ENCODE assay signal across 8 cellular contexts in the genomic region with DNA sequence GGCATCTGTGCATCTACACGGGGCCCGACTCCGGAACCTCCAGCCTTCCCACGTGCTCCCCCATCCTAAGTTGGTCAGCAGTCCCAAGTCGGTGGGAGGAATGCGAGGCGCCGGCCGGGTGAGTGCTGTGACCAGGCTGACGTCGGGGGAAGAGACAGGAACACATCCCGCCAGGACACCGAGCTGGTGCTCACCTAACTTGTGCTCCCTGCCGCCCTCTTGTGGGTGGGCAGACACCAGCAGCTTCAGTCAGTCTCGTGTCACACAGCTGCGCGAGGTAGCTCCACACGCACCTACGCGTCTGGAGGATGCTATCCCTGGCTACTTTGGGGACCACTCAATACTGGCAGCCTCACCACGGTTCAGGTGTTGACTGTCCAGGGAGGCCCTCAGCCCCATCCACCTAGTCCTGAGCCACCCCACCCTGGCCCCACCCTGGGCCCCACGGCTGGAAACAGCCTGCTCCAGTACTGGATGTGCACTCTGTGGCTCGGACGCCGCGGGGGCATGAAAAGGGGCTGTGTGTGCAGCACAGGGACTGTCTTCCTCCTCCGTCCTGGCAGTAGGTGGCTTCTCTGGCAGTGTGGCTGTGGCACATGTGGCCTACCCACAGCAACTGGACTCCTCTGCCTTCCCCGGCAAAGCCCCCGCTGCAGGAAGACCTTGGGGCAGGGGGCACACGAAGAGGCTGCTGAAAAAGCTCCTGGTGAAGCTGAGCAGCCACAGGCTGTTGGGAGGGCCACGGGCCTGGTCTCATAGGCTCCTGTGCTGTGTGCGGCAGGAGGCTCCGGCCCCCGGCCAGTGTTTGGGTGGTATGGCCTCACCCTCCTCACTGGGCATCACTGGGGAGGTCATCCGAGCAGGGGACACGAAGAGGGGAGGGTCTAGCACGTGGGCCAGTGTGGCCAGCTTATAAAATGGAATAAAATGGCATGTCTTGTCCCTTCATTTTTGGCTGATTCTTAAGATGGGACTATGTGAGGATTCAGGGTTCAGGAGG. TPM values are rescaled to one million over a fixed set of nuclear protein-coding genes. Genes with fewer than 3 reads are reported as not detected.
DNase-seq lines count a peak whose midpoint lies in the region; ATAC-seq, FAIRE-seq and TF ChIP-seq lines count a peak whose summit lies in the region.

No MANE protein-coding gene starts in this region.

- no peak overlapping the region for H3K4me3 Mint-ChIP-seq in neural progenitor cell

- no peak overlapping the region for H3K27ac Mint-ChIP-seq in neural progenitor cell

- DNase-seq in GM10266 (ENCODE audit: extremely low spot score): peak; percentile 65
- peak; percentile 57 for DNase-seq in NCI-H2029 (lab: John Stamatoyannopoulos, UW)
- DNase-seq in activated CD8-positive, alpha-beta memory T cell treated with anti-CD3 and anti-CD28 coated beads for 4 hours (ENCODE audit: low read depth in 2 of 2): peak; percentile 46 to 55
- DNase-seq in endothelial cell of umbilical vein (ENCODE audit: low read depth, low spot score): peak; percentile 11
- peak; percentile 50 for DNase-seq in neural progenitor cell (ENCODE audit: low spot score)
- DNase-seq in vagina (ENCODE audit: extremely low spot score in 2 of 2): no peak

- no TSS peak for BruUV-seq in endothelial cell of umbilical vein (replicated peaks; lab: Mats Ljungman, UMichigan)

- H4K20me1 ChIP-seq in endothelial cell of umbilical vein (replicated peaks; ENCODE audit: control insufficient read depth, extremely low read depth, insufficient read depth, low read length) (no peaks in the 10 kb centered on the region), neural progenitor cell (ENCODE audit: low read depth) (no peaks in the 10 kb centered on the region)

- H3K27me3 Mint-ChIP-seq in neural progenitor cell (ENCODE audit: insufficient read depth, low read depth): peaks cover 11% of the 10 kb centered on the region

- POLR2A ChIA-PET in endothelial cell of umbilical vein (lab: Charles Lee): no interaction called here

- no peak overlapping the region for H3K4me2 ChIP-seq in endothelial cell of umbilical vein (ENCODE audit: insufficient read depth, low read length)
- H3K4me2 ChIP-seq in neural progenitor cell: no peak overlapping the region

- FAIRE-seq in endothelial cell of umbilical vein (lab: Jason Lieb, UNC): peak; percentile 33

- H2AFZ ChIP-seq in endothelial cell of umbilical vein (ENCODE audit: low read depth, low read length): no peak overlapping the region
- no peak overlapping the region for H2AFZ ChIP-seq in neural progenitor cell (replicated peaks)

- no peaks in the 10 kb centered on the region for H3K9me3 Mint-ChIP-seq in neural progenitor cell

- peaks cover 21% of the 10 kb centered on the region for H3F3A ChIP-seq in neural progenitor cell (ENCODE audit: low read depth)

- no peaks in the 10 kb centered on the region for H3K9me1 ChIP-seq in endothelial cell of umbilical vein (replicated peaks; ENCODE audit: control insufficient read depth, extremely low read depth, insufficient read depth, low read length)

- CTCF ChIA-PET in endothelial cell of umbilical vein (lab: Charles Lee): interaction anchor here (0.7 to 6.1 kb wide), 19 partner anchors 8 to 710 kb away, joined by 3 to 99 read pairs (median 4); a partner anchor contains a TSS

- no peaks in the 10 kb centered on the region for H3K79me2 ChIP-seq in endothelial cell of umbilical vein (ENCODE audit: control insufficient read depth, insufficient read depth, low read length)
- H3K79me2 ChIP-seq in neural progenitor cell (ENCODE audit: low read depth): no peaks in the 10 kb centered on the region

- peaks cover 27% of the 10 kb centered on the region for H3K4me1 Mint-ChIP-seq in neural progenitor cell

- H3K9me3 ChIP-seq in endothelial cell of umbilical vein (replicated peaks; ENCODE audit: control insufficient read depth, insufficient read depth, low read length) (no peaks in the 10 kb centered on the region), neural progenitor cell (ENCODE audit: low read depth) (no peaks in the 10 kb centered on the region), vagina (no peaks in the 10 kb centered on the region)

- TF ChIP-seq POLR2A in endothelial cell of umbilical vein (IDR thresholded peaks at IDR 0.05; ENCODE audit: low read depth, low read length) (no peak), vagina (IDR thresholded peaks at IDR 0.05) (no peak)

- ATAC-seq in GM18502 (IDR thresholded peaks at IDR 0.05; ENCODE audit: poor library complexity, unreplicated experiment) (no peak), HG03135 (IDR thresholded peaks at IDR 0.05; ENCODE audit: unreplicated experiment) (no peak)

- dilution Hi-C loops in endothelial cell of umbilical vein (cut with MboI; ENCODE audit: extremely low pct_ligation_motif_present, low sequenced_read_pairs): no loop called here

- no peak overlapping the region for H3K9ac ChIP-seq in endothelial cell of umbilical vein (replicated peaks; ENCODE audit: extremely low read depth, insufficient read depth, low read length)
- H3K9ac ChIP-seq in neural progenitor cell: no peak overlapping the region

- H3K27me3 ChIP-seq in endothelial cell of umbilical vein (ENCODE audit: control insufficient read depth in 2 of 2, insufficient read depth in 2 of 2, low read length in 2 of 2) (no peaks in the 10 kb centered on the region), neural progenitor cell (no peaks in the 10 kb centered on the region), vagina (no peaks in the 10 kb centered on the region)

- H3K36me3 ChIP-seq in endothelial cell of umbilical vein (ENCODE audit: control insufficient read depth in 2 of 2, extremely low read depth in 1 of 2, insufficient read depth in 2 of 2, low read length in 2 of 2): peaks cover 3 to 7% of the 10 kb centered on the region in 2 experiments
- no peaks in the 10 kb centered on the region for H3K36me3 ChIP-seq in neural progenitor cell
- peaks cover 0 to 17% of the 10 kb centered on the region in 2 donors for H3K36me3 ChIP-seq in vagina

- TF ChIP-seq CTCF in GM10266 (IDR thresholded peaks at IDR 0.05; ENCODE audit: control insufficient read depth, insufficient read depth, low read depth, missing control alignments) (peak; percentile 70), endothelial cell of umbilical vein (IDR thresholded peaks at IDR 0.05; ENCODE audit: extremely low read depth in 1 of 2, insufficient read depth in 1 of 2, low read depth in 1 of 2, low read length in 2 of 2) (peak; percentile 42 to 64), neural progenitor cell (IDR thresholded peaks at IDR 0.05) (peak; percentile 49), vagina (IDR thresholded peaks at IDR 0.05) (peak in 2 of 3 experiments; percentile 4 to 22)

- no peaks in the 10 kb centered on the region for H3K36me3 Mint-ChIP-seq in neural progenitor cell

- intact Hi-C loops in endothelial cell of umbilical vein (cut with micrococcal nuclease): loop anchor here (1.0 kb wide), 1 partner anchor 43 kb away; no protein-coding TSS in a partner anchor
- intact Hi-C loops in vagina (cut with DNase I): no loop called here

- H3K4me1 ChIP-seq in endothelial cell of umbilical vein (ENCODE audit: control insufficient read depth, extremely low read depth, insufficient read depth, low read length): peaks cover 9% of the 10 kb centered on the region
- H3K4me1 ChIP-seq in neural progenitor cell: peaks cover 8% of the 10 kb centered on the region
- peaks cover 27% of the 10 kb centered on the region for H3K4me1 ChIP-seq in vagina

- H3K4me3 ChIP-seq in endothelial cell of umbilical vein (replicated peaks in 1 of 3; ENCODE audit: insufficient read depth in 1 of 3, low read depth in 1 of 3, low read length in 3 of 3): no peak overlapping the region
- H3K4me3 ChIP-seq in neural progenitor cell: no peak overlapping the region
- H3K4me3 ChIP-seq in vagina: no peak overlapping the region

- H3K27ac ChIP-seq in endothelial cell of umbilical vein (ENCODE audit: insufficient read depth, low read depth, low read length) (no peak overlapping the region), neural progenitor cell (no peak overlapping the region), vagina (no peak overlapping the region)

TF ChIP-seq in endothelial cell of umbilical vein, 7 proteins besides CTCF, POLR2A, EP300 and RAD21:
- TF ChIP-seq EZH2 (IDR thresholded peaks at IDR 0.05; ENCODE audit: borderline replicate concordance, low read depth, low read length, severe bottlenecking): no peak
- no peak for TF ChIP-seq FOS (IDR thresholded peaks at IDR 0.05; ENCODE audit: borderline replicate concordance, insufficient read depth, low read length)
- TF ChIP-seq JUN (IDR thresholded peaks at IDR 0.05; ENCODE audit: borderline replicate concordance, insufficient read depth, insufficient read length, low read depth): no peak
- no peak for TF ChIP-seq MYC (IDR thresholded peaks at IDR 0.05; ENCODE audit: low read depth, low read length)
- no peak for TF ChIP-seq POLR2AphosphoS5 (IDR thresholded peaks at IDR 0.05; ENCODE audit: insufficient read depth, low read depth, low read length)
- TF ChIP-seq, protein P1, sequence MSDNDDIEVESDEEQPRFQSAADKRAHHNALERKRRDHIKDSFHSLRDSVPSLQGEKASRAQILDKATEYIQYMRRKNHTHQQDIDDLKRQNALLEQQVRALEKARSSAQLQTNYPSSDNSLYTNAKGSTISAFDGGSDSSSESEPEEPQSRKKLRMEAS (IDR thresholded peaks at IDR 0.05; ENCODE audit: insufficient read depth, insufficient read length): no peak
- no peak for TF ChIP-seq GATA2 (IDR thresholded peaks at IDR 0.05; ENCODE audit: insufficient read depth, insufficient read length, low read depth, low read length)
TF ChIP-seq in endothelial cell of umbilical vein: peak in this region for 0.

RNA-seq across cellular contexts. Expression of a gene that starts 11.2 kb away (rescaled TPM):
- total RNA-seq in endothelial cell of umbilical vein (39.0 and 48.2 TPM in 2 replicates), neural progenitor cell (ENCODE audit: low replicate concordance) (16.6 and 29.2 TPM in 2 replicates), vagina (36.3 TPM)
- 119 and 183 TPM in 2 replicates for polyA plus RNA-seq in endothelial cell of umbilical vein
- 109 and 130 TPM in 2 replicates for polyA plus RNA-seq in endothelial cell of umbilical vein (2011; cell fraction: cytosol; rRNA removed)
- 50.2 and 53.6 TPM in 2 replicates for polyA plus RNA-seq in endothelial cell of umbilical vein (2011; cell fraction: nucleus; rRNA removed)
- 48.7 and 50.2 TPM in 2 replicates for polyA plus RNA-seq in endothelial cell of umbilical vein (2012)
- polyA minus RNA-seq in endothelial cell of umbilical vein: 33.5 and 41.2 TPM in 2 replicates
- polyA minus RNA-seq in endothelial cell of umbilical vein (2011; cell fraction: cytosol; rRNA and poly(A)+ RNA removed): 14.5 TPM
- 8.9 and 10.2 TPM in 2 replicates for polyA minus RNA-seq in endothelial cell of umbilical vein (2011; cell fraction: nucleus; rRNA and poly(A)+ RNA removed)

Comparison
In these comparisons a context has a peak if more than half of its experiments do, and no peak if none do; other contexts are left out.
1. DNase-seq: peak in GM10266 (single experiment), NCI-H2029 (single experiment), activated CD8-positive, alpha-beta memory T cell treated with anti-CD3 and anti-CD28 coated beads for 4 hours (2 of 2), endothelial cell of umbilical vein (single experiment) and neural progenitor cell (single experiment); none in vagina (0 of 2).
2. CTCF ChIP-seq: peak in every context shown above with its lines; median percentile 70 in GM10266; 53 in endothelial cell of umbilical vein; 49 in neural progenitor cell; 13 in vagina.